8 cellular contexts compared by ENCODE assay signal in genomic region chr17:4721203-4722135, GRCh38. TPM values are rescaled to one million over a fixed set of nuclear protein-coding genes. Genes with fewer than 3 reads are reported as not detected.
DNase-seq lines count a peak whose midpoint lies in the region; ATAC-seq and TF ChIP-seq lines count a peak whose summit lies in the region.

No MANE protein-coding gene starts in this region.

- H3K27me3 Mint-ChIP-seq in stimulated activated memory B cell treated with anti-CD40 and anti-IgM and Interleukin-4, amounts not matched to agents 10 μg/mL and 1 μg/mL and 100 μg/mL, for 72 hours: no peaks in the 10 kb centered on the region

- DNase-seq in NCI-H2196 (lab: John Stamatoyannopoulos, UW; ENCODE audit: unreplicated experiment): peak; percentile 24
- DNase-seq in NCI-H2196 treated with DMSO at 0.1 percent for 48 hours (lab: John Stamatoyannopoulos, UW; ENCODE audit: unreplicated experiment): no peak
- DNase-seq in SW480 (ENCODE audit: low spot score): peak; percentile 85
- DNase-seq in fibroblast of villous mesenchyme (ENCODE audit: low read depth): peak; percentile 22
- no peak for DNase-seq in NCI-H2029 treated with DMSO at 0.1 percent for 48 hours (lab: John Stamatoyannopoulos, UW)
- no peak for DNase-seq in NCI-H748 (lab: John Stamatoyannopoulos, UW; ENCODE audit: unreplicated experiment)

- H3K9me3 Mint-ChIP-seq in stimulated activated memory B cell treated with anti-CD40 and anti-IgM and Interleukin-4, amounts not matched to agents 10 μg/mL and 1 μg/mL and 100 μg/mL, for 72 hours: no peaks in the 10 kb centered on the region

- TF ChIP-seq CTCF in fibroblast of villous mesenchyme (IDR thresholded peaks at IDR 0.05; ENCODE audit: insufficient read depth, low read depth, low read length): no peak

- peaks cover 40% of the 10 kb centered on the region for H3K4me1 Mint-ChIP-seq in stimulated activated memory B cell treated with anti-CD40 and anti-IgM and Interleukin-4, amounts not matched to agents 10 μg/mL and 1 μg/mL and 100 μg/mL, for 72 hours

- no peak overlapping the region for H3K4me3 Mint-ChIP-seq in stimulated activated memory B cell treated with anti-CD40 and anti-IgM and Interleukin-4, amounts not matched to agents 10 μg/mL and 1 μg/mL and 100 μg/mL, for 72 hours

- peak overlapping the region; percentile 74 for H3K27ac Mint-ChIP-seq in stimulated activated memory B cell treated with anti-CD40 and anti-IgM and Interleukin-4, amounts not matched to agents 10 μg/mL and 1 μg/mL and 100 μg/mL, for 72 hours

- H3K4me3 ChIP-seq in fibroblast of villous mesenchyme (ENCODE audit: low read depth, low read length): no peak overlapping the region

- peak; percentile 92 for ATAC-seq in stimulated activated memory B cell treated with anti-CD40 and anti-IgM and Interleukin-4, amounts not matched to agents 10 μg/mL and 1 μg/mL and 100 μg/mL, for 72 hours
- ATAC-seq in HG03045 (IDR thresholded peaks at IDR 0.05; ENCODE audit: unreplicated experiment): no peak

- peaks cover 43% of the 10 kb centered on the region for H3K36me3 Mint-ChIP-seq in stimulated activated memory B cell treated with anti-CD40 and anti-IgM and Interleukin-4, amounts not matched to agents 10 μg/mL and 1 μg/mL and 100 μg/mL, for 72 hours

RNA-seq across cellular contexts. Expression of gene MED11, which starts 9.8 kb away (rescaled TPM):
- 9.9 and 11.0 TPM in 2 replicates for total RNA-seq in fibroblast of villous mesenchyme

RNA-seq across cellular contexts. Expression of gene ARRB2, which starts 11.0 kb away (rescaled TPM):
- total RNA-seq in fibroblast of villous mesenchyme: 3.5 TPM in 2 replicates

RNA-seq across cellular contexts. Expression of gene PELP1, which starts 17.5 kb away (rescaled TPM):
- total RNA-seq in fibroblast of villous mesenchyme: 17.7 and 19.6 TPM in 2 replicates

RNA-seq across cellular contexts. Expression of gene ZMYND15, which starts 18.2 kb away (rescaled TPM):
- not detected in 2 replicates for total RNA-seq in fibroblast of villous mesenchyme

RNA-seq across cellular contexts. Expression of gene CXCL16, which starts 18.3 kb away (rescaled TPM):
- total RNA-seq in fibroblast of villous mesenchyme: 0.64 and 0.86 TPM in 2 replicates

Comparison
In these comparisons a context has a peak if more than half of its experiments do, and no peak if none do; other contexts are left out.
1. DNase-seq: peak in NCI-H2196 (single experiment), SW480 (single experiment) and fibroblast of villous mesenchyme (single experiment); none in NCI-H2196 treated with DMSO at 0.1 percent for 48 hours (single experiment), NCI-H2029 treated with DMSO at 0.1 percent for 48 hours (single experiment) and NCI-H748 (single experiment).